Comparison of ENCODE assay signal across 9 cellular contexts in the genomic region with DNA sequence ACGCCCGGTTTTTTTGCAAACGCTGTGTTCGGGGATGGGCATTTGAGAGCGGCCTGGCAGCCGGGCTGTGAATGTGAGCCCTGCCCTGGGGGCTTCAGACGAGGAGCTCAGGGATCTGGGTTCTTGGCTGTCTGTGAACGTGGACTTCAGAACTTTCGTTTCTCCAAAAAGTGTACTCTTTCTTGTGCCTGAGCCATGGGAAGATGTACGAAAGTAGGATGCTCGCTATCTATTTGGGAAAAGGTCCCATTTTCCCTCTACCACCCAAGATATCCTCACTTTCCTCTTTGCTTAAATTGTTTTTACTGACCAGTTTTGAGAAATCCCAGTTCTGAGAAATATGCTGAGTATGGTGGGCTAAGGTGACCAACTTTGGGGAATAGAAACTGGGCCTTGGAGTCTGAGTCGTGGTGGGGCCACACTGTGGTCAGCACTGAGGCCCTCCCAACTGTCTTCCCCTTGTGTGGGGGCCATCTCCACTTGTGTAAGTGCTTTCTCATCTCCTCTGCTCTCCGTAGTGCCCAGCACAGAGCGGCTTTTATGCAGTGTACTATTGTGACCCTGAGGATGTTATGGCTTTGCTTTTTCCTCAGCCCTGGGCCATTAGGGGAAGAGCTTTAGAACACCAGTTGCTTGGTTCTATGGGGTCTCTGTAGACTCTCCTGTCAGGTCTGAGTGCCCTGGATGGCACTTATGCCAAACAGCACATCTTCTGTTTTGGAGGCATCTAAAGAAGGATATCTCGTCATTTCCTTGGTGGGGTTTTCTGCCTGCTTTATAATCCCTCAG. TPM values are rescaled to one million over a fixed set of nuclear protein-coding genes. Genes with fewer than 3 reads are reported as not detected.
A peak's percentile ranks its signal among the peaks of the same experiment; 100 is the strongest.
DNase-seq lines count a peak whose midpoint lies in the region; ATAC-seq and TF ChIP-seq lines count a peak whose summit lies in the region.
"Had no signal": no experiment of that assay in that cellular context is flagged by ENCODE, and none has a peak within 500 bp of the region (broad histone marks: within the 10 kb centered on the region; RNA-seq: fewer than 3 reads in every experiment).

No MANE protein-coding gene starts in this region.

- no peak for TF ChIP-seq POLR2A in heart left ventricle (IDR thresholded peaks at IDR 0.05)

- H3K4me3 Mint-ChIP-seq in T-helper 2 cell treated with Interferon-gamma antibody and Interleukin-4, amounts not matched to agents 5 μg/mL and 100 μg/mL, for 36 hours: peak overlapping the region; percentile 86

- H3K9me3 Mint-ChIP-seq in T-helper 2 cell treated with Interferon-gamma antibody and Interleukin-4, amounts not matched to agents 5 μg/mL and 100 μg/mL, for 36 hours: no peaks in the 10 kb centered on the region

- peaks cover 41% of the 10 kb centered on the region for H3K4me1 Mint-ChIP-seq in T-helper 2 cell treated with Interferon-gamma antibody and Interleukin-4, amounts not matched to agents 5 μg/mL and 100 μg/mL, for 36 hours (ENCODE audit: low read depth)

- H3K9me3 ChIP-seq in heart left ventricle: no peaks in the 10 kb centered on the region

- H3K4me1 ChIP-seq in heart left ventricle: peaks cover 0 to 50% (median 26%) of the 10 kb centered on the region in 12 donors

- H3K27ac Mint-ChIP-seq in T-helper 2 cell treated with Interferon-gamma antibody and Interleukin-4, amounts not matched to agents 5 μg/mL and 100 μg/mL, for 36 hours: peak overlapping the region; percentile 91

- peaks cover 0 to 40% (median 16%) of the 10 kb centered on the region in 9 donors for H3K36me3 ChIP-seq in heart left ventricle

- peak overlapping the region; percentile 56 to 99 (median 90) for H3K4me3 ChIP-seq in heart left ventricle
- peak overlapping the region; percentile 92 for H3K4me3 ChIP-seq in fibroblast of the aortic adventitia (ENCODE audit: low read depth, low read length)
- peak overlapping the region; percentile 91 for H3K4me3 ChIP-seq in skeletal muscle cell (ENCODE audit: low read depth, low read length)

- H3K27ac ChIP-seq in heart left ventricle: peak overlapping the region; percentile 69 to 98 (median 92)

- TF ChIP-seq CTCF in heart left ventricle (IDR thresholded peaks at IDR 0.05) (no peak), fibroblast of the aortic adventitia (IDR thresholded peaks at IDR 0.05; ENCODE audit: insufficient read depth, low read length) (no peak)

- intact Hi-C loops in heart left ventricle (cut with DNase I): loop anchor here in 3 of 10 donors (2.0 to 5.0 kb wide), 3 partner anchors 33 to 37 kb away; a partner anchor contains a TSS
- intact Hi-C loops in left ventricle myocardium superior (cut with micrococcal nuclease): no loop called here

- H3K27me3 ChIP-seq in heart left ventricle: no peaks in the 10 kb centered on the region

- peaks cover 28% of the 10 kb centered on the region for H3K36me3 Mint-ChIP-seq in T-helper 2 cell treated with Interferon-gamma antibody and Interleukin-4, amounts not matched to agents 5 μg/mL and 100 μg/mL, for 36 hours (ENCODE audit: low read depth)

- WGBS in heart left ventricle, 4 donors: 23 to 26% (median 25%) methylated on average over 15 of the region's 15 CpGs

- no peaks in the 10 kb centered on the region for H3K27me3 Mint-ChIP-seq in T-helper 2 cell treated with Interferon-gamma antibody and Interleukin-4, amounts not matched to agents 5 μg/mL and 100 μg/mL, for 36 hours (ENCODE audit: low read depth)

- no peak for DNase-seq in heart left ventricle
- DNase-seq in left ventricle myocardium superior: no peak
- no peak for DNase-seq in T-helper 2 cell treated with Interferon-gamma antibody and Interleukin-4, amounts not matched to agents 5 μg/mL and 100 μg/mL, for 36 hours (ENCODE audit: low spot score)
- DNase-seq in fibroblast of the aortic adventitia (ENCODE audit: low read depth): no peak
- DNase-seq in skeletal muscle cell (ENCODE audit: low read depth): no peak
- no peak for DNase-seq in SHP77 treated with DMSO at 0.1 percent for 48 hours (lab: John Stamatoyannopoulos, UW)
- no peak for DNase-seq in effector CD4-positive, alpha-beta T cell
- DNase-seq in NCI-H2107 (lab: John Stamatoyannopoulos, UW): no peak

- no peak for ATAC-seq in heart left ventricle
- ATAC-seq in left ventricle myocardium superior: no peak

RNA-seq across cellular contexts. Expression of a gene that starts 0.9 kb away (rescaled TPM):
- total RNA-seq in heart left ventricle (10 to 100 TPM; 29.9 to 76.7 (median 42.9) TPM), left ventricle myocardium superior (31.2 TPM), fibroblast of the aortic adventitia (ENCODE audit: low replicate concordance) (73.0 and 110 TPM in 2 replicates)
- 10 to 100 TPM; 39.3 to 86.3 TPM for polyA plus RNA-seq in heart left ventricle

RNA-seq across cellular contexts. Expression of a gene that starts 19.9 kb away (rescaled TPM):
- 1,000 to 10,000 TPM in 1 of 9 donors, 100 to 1,000 TPM in 8; 300 to 1,183 (median 555) TPM for total RNA-seq in heart left ventricle
- polyA plus RNA-seq in heart left ventricle: 1,000 to 10,000 TPM in 1 of 2 donors, 100 to 1,000 TPM in 1; 242 to 2,064 TPM
- 967 TPM for total RNA-seq in left ventricle myocardium superior
- not detected in 2 replicates for total RNA-seq in fibroblast of the aortic adventitia (ENCODE audit: low replicate concordance)
- total RNA-seq: glomerular endothelial cell had no signal

RNA-seq across cellular contexts. Expression of a gene that starts 36.9 kb away (rescaled TPM):
- total RNA-seq in heart left ventricle (10 to 100 TPM; 10.1 to 24.3 (median 14.0) TPM), left ventricle myocardium superior (17.6 TPM), fibroblast of the aortic adventitia (ENCODE audit: low replicate concordance) (18.1 and 59.9 TPM in 2 replicates)
- polyA plus RNA-seq in heart left ventricle: 10 to 100 TPM; 10.3 to 13.7 TPM

RNA-seq across cellular contexts. Expression of a gene that starts 47.7 kb away (rescaled TPM):
- total RNA-seq in heart left ventricle: under 1 TPM in 1 of 9 donors, not detected in 8; 0.13 TPM
- polyA plus RNA-seq in heart left ventricle: not detected
- total RNA-seq in left ventricle myocardium superior: not detected
- total RNA-seq in fibroblast of the aortic adventitia (ENCODE audit: low replicate concordance): not detected in 2 replicates
- total RNA-seq: glomerular endothelial cell had no signal

RNA-seq across cellular contexts. Expression of a gene that starts 58.7 kb away (rescaled TPM):
- 10 to 100 TPM; 15.2 to 51.1 (median 25.4) TPM for total RNA-seq in heart left ventricle
- 10 to 100 TPM; 10.9 to 20.2 TPM for polyA plus RNA-seq in heart left ventricle
- 18.4 TPM for total RNA-seq in left ventricle myocardium superior
- total RNA-seq in fibroblast of the aortic adventitia (ENCODE audit: low replicate concordance): 168 and 234 TPM in 2 replicates

Comparison
In these comparisons a context has a peak if more than half of its experiments do, and no peak if none do; other contexts are left out.
1. RNA of a gene that starts 19.9 kb away (total RNA-seq): 967 TPM in left ventricle myocardium superior (single experiment) and 300 to 1,183 TPM in heart left ventricle; not detected in fibroblast of the aortic adventitia; every median in the first group is over 100 times any median in the second.
2. Peak in every context shown above with its lines, with median percentiles within 50 percentile points of each other: H3K4me3 ChIP-seq.